In genomic region chr7:100655908-100656674, GRCh38 we compare ENCODE assay signal across 1 cellular context.
TF ChIP-seq lines count a peak whose summit lies in the region.

TSS of gene ACTL6B (minus strand) at chr7:100656448. CDS start at chr7:100656354, 94 bp downstream.

TF ChIP-seq in K562, 482 proteins besides CTCF, POLR2A, EP300 and RAD21 (continued from another document and continues in another):
- TF ChIP-seq ZNF318 (IDR thresholded peaks at IDR 0.05; ENCODE audit: borderline replicate concordance in 1 of 2, low read depth in 1 of 2) (no peak), FOS (IDR thresholded peaks at IDR 0.05; ENCODE audit: extremely low read depth, insufficient read length) (peak; percentile 39), GTF2F1 (IDR thresholded peaks at IDR 0.05; ENCODE audit: low read depth, low read length) (no peak), ZNF175 (CRISPR knock-in tag; IDR thresholded peaks at IDR 0.05; ENCODE audit: low read depth) (no peak), MLX (CRISPR knock-in tag; conservative IDR thresholded peaks at IDR 0.05) (peak in 1 of 2 experiments; percentile 86; a peak in 1 of 4 replicates), ZNF511 (CRISPR knock-in tag; IDR thresholded peaks at IDR 0.05) (peak; percentile 99), ZHX1 (conservative IDR thresholded peaks at IDR 0.05; ENCODE audit: low read length) (no peak), ZNF407 (IDR thresholded peaks at IDR 0.05; ENCODE audit: low read depth) (no peak), RBFOX2 (IDR thresholded peaks at IDR 0.05; ENCODE audit: low read depth, low read length) (peak; percentile 43; the same call in 1 of the 2 replicates), ZBTB7A (IDR thresholded peaks at IDR 0.05; ENCODE audit: borderline replicate concordance, control insufficient read depth, low read depth, low read length) (peak; percentile 49; the same call in 1 of the 2 replicates), GTF3C2 (IDR thresholded peaks at IDR 0.05; ENCODE audit: borderline replicate concordance, extremely low read depth, insufficient read length) (no peak), STAT5B (CRISPR knock-in tag; IDR thresholded peaks at IDR 0.05) (no peak), ZNF77 (CRISPR knock-in tag; IDR thresholded peaks at IDR 0.05) (no peak), PTTG1 (tag; IDR thresholded peaks at IDR 0.05; ENCODE audit: low read depth) (no peak), ZKSCAN8 (CRISPR knock-in tag; IDR thresholded peaks at IDR 0.05) (no peak), ESRRB (CRISPR knock-in tag; IDR thresholded peaks at IDR 0.05; ENCODE audit: borderline replicate concordance) (no peak), MYNN (IDR thresholded peaks at IDR 0.05) (no peak; the same call in 1 of the 2 replicates), MYNN (CRISPR knock-in tag; IDR thresholded peaks at IDR 0.05) (peak; percentile 19; the same call in 1 of the 2 replicates), ZNF282 (CRISPR knock-in tag; IDR thresholded peaks at IDR 0.05) (no peak; the same call in 1 of the 2 replicates), NUFIP1 (IDR thresholded peaks at IDR 0.05; ENCODE audit: partially characterized antibody) (no peak), ZNF668 (CRISPR knock-in tag; IDR thresholded peaks at IDR 0.05) (no peak), ZNF277 (CRISPR knock-in tag; IDR thresholded peaks at IDR 0.05; ENCODE audit: borderline replicate concordance) (no peak), BMI1 (IDR thresholded peaks at IDR 0.05; ENCODE audit: low read length) (no peak), ZNF354B (CRISPR knock-in tag; IDR thresholded peaks at IDR 0.05) (no peak), SAP30 (IDR thresholded peaks at IDR 0.05; ENCODE audit: borderline replicate concordance, insufficient read depth, low read depth, low read length, poor library complexity, severe bottlenecking) (no peak), TFAM (CRISPR knock-in tag; conservative IDR thresholded peaks at IDR 0.05) (no peak), XRCC4 (IDR thresholded peaks at IDR 0.05; ENCODE audit: extremely low read depth, insufficient read depth, insufficient read length) (no peak)
